Comparison of ENCODE assay signal across 30 cellular contexts in genomic region chr19:12380444-12380737, GRCh38.
"Had no signal": no experiment of that assay in that cellular context is flagged by ENCODE, and none has a peak within 500 bp of the region (broad histone marks: within the 10 kb centered on the region; RNA-seq: fewer than 3 reads in every experiment).

No MANE protein-coding gene starts in this region.

- H3K9ac ChIP-seq: neural progenitor cell, parathyroid adenoma had no signal

- H3K36me3 Mint-ChIP-seq: stimulated activated effector memory CD8-positive, alpha-beta T cell treated with anti-CD3 and anti-CD28 coated beads, Interleukin-12 subunit alpha, Interleukin-12 subunit beta, amount 100 ng/mL, for 72 hours had no signal

- H3K4me2 ChIP-seq: neural progenitor cell had no signal

- H3K27ac Mint-ChIP-seq: natural killer cell; nephron; neural progenitor cell; progenitor cell of endocrine pancreas; stimulated activated effector memory CD8-positive, alpha-beta T cell treated with anti-CD3 and anti-CD28 coated beads, Interleukin-12 subunit alpha, Interleukin-12 subunit beta, amount 100 ng/mL, for 72 hours; stimulated activated naive B cell treated with anti-CD40 and anti-IgM and Interleukin-4, amounts not matched to agents 10 μg/mL and 1 μg/mL and 100 μg/mL, for 72 hours; stimulated activated naive CD8-positive, alpha-beta T cell treated with anti-CD3 and anti-CD28 coated beads, Interleukin-15, Interleukin-2, amounts not matched to agents 100 ng/mL and 50 ng/mL, for 24 hours; type B pancreatic cell had no signal

- H3K27me3 Mint-ChIP-seq: progenitor cell of endocrine pancreas; stimulated activated naive B cell treated with anti-CD40 and anti-IgM and Interleukin-4, amounts not matched to agents 10 μg/mL and 1 μg/mL and 100 μg/mL, for 72 hours; stimulated activated naive CD8-positive, alpha-beta T cell treated with anti-CD3 and anti-CD28 coated beads, Interleukin-15, Interleukin-2, amounts not matched to agents 100 ng/mL and 50 ng/mL, for 24 hours; type B pancreatic cell had no signal

- H3K36me3 ChIP-seq: neural progenitor cell, ovary, upper lobe of right lung, uterus had no signal

- H3K9me3 ChIP-seq: testis had no signal

- H3K27me3 ChIP-seq: neural progenitor cell, ovary, right lobe of liver, sigmoid colon, stomach, suprapubic skin, testis, tibial artery, transverse colon, upper lobe of right lung, uterus had no signal

- H3K4me1 ChIP-seq: neural progenitor cell, parathyroid adenoma, psoas muscle, right lobe of liver, sigmoid colon, stomach, suprapubic skin, testis, tibial artery, transverse colon, upper lobe of right lung, uterus had no signal

- H3K4me1 Mint-ChIP-seq: natural killer cell; nephron; neural progenitor cell; stimulated activated effector memory CD8-positive, alpha-beta T cell treated with anti-CD3 and anti-CD28 coated beads, Interleukin-12 subunit alpha, Interleukin-12 subunit beta, amount 100 ng/mL, for 72 hours had no signal

- H3K27ac ChIP-seq: neural progenitor cell, ovary, parathyroid adenoma, psoas muscle, right lobe of liver, sigmoid colon, stomach, suprapubic skin, testis, tibial artery, transverse colon, upper lobe of right lung, uterus had no signal

- H3K4me3 Mint-ChIP-seq: natural killer cell; nephron; neural progenitor cell; stimulated activated effector memory CD8-positive, alpha-beta T cell treated with anti-CD3 and anti-CD28 coated beads, Interleukin-12 subunit alpha, Interleukin-12 subunit beta, amount 100 ng/mL, for 72 hours; stimulated activated naive B cell treated with anti-CD40 and anti-IgM and Interleukin-4, amounts not matched to agents 10 μg/mL and 1 μg/mL and 100 μg/mL, for 72 hours; stimulated activated naive CD8-positive, alpha-beta T cell treated with anti-CD3 and anti-CD28 coated beads, Interleukin-15, Interleukin-2, amounts not matched to agents 100 ng/mL and 50 ng/mL, for 24 hours; type B pancreatic cell had no signal

- H2AFZ ChIP-seq: neural progenitor cell, parathyroid adenoma had no signal

- H3K79me2 ChIP-seq: parathyroid adenoma had no signal

- DNase-seq: natural killer cell; occipital lobe; ovary; posterior cingulate gyrus; psoas muscle; right cardiac atrium; right lobe of liver; sigmoid colon; small intestine; stimulated activated CD4-positive, alpha-beta T cell treated with anti-CD3 and anti-CD28 coated beads, Interleukin-15, amount 100 ng/mL, for 24 hours; stimulated activated CD4-positive, alpha-beta T cell treated with anti-CD3 and anti-CD28 coated beads, Interleukin-2, amount 100 ng/mL, for 24 hours; stimulated activated CD4-positive, alpha-beta T cell treated with anti-CD3 and anti-CD28 coated beads, Interleukin-2, amount 100 ng/mL, for 48 hours; stimulated activated CD4-positive, alpha-beta T cell treated with anti-CD3 and anti-CD28 coated beads, Interleukin-4, amount 100 ng/mL, for 24 hours; stimulated activated naive B cell treated with anti-CD40 and anti-IgM and Interleukin-4, amounts not matched to agents 10 μg/mL and 1 μg/mL and 100 μg/mL, for 72 hours; stimulated activated naive CD4-positive, alpha-beta T cell treated with Interleukin-2 at 50 U/mL for 16 hours; stomach; substantia nigra; testis; tibial artery; transverse colon; upper lobe of right lung; uterus had no signal

- H3K4me3 ChIP-seq: neural progenitor cell, ovary, psoas muscle, right lobe of liver, sigmoid colon, stomach, suprapubic skin, testis, tibial artery, transverse colon, upper lobe of right lung, uterus had no signal

- FAIRE-seq: small intestine had no signal
